Comparison of ENCODE assay signal across 30 cellular contexts in the genomic region with DNA sequence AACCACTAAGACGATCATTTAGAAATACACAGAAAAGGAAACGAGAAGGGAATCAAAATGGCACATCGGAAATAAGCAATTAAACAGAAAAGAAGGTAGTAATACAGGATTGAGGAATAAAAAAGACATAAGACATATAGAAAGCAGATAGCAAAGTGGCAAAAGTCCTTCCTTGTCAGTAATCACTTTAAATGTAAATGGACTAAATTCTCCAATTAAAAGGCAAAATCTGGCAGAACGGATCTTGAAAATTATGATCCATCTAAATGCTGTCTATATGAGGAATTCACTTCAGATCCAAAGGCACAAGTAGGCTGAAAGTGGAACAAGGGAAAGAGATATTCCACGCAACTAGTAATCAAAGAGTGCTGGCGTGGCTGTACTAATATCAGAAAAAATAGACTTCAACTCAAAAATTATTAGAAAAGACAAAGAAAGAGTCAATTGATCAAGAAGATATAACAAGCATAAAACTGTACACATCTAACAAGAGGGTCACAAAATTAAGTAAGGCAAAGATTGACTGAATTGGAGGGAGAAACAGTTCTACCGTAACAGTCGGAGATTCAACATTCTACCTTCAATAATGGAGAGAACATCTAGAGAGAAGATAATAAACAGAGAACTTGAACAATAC.
"Had no signal": no experiment of that assay in that cellular context is flagged by ENCODE, and none has a peak within 500 bp of the region (broad histone marks: within the 10 kb centered on the region; RNA-seq: fewer than 3 reads in every experiment).

No MANE protein-coding gene starts in this region.

- H3K36me3 ChIP-seq: cardiac muscle cell, colonic mucosa had no signal

- H3K9me3 ChIP-seq: colonic mucosa had no signal

- H3K27me3 Mint-ChIP-seq: activated B cell treated with CpG ODN at 0.5 μM for 24 hours; activated CD4-positive, alpha-beta memory T cell treated with anti-CD3 and anti-CD28 coated beads, Interleukin-2, amount 10 ng/mL, durations not matched to agents 7 days and 5 days; activated CD4-positive, alpha-beta T cell treated with anti-CD3 and anti-CD28 coated beads, Interleukin-2, amount 10 ng/mL, durations not matched to agents 7 days and 5 days; activated CD8-positive, alpha-beta memory T cell treated with anti-CD3 and anti-CD28 coated beads, Interleukin-2, amount 10 ng/mL, durations not matched to agents 7 days and 5 days; activated naive CD8-positive, alpha-beta T cell treated with anti-CD3 and anti-CD28 coated beads for 36 hours; activated T-cell treated with anti-CD3 and anti-CD28 coated beads, Interleukin-2, amount 50 U/mL, for 24 hours; brain; central memory CD8-positive, alpha-beta T cell; T-cell had no signal

- H3K4me3 Mint-ChIP-seq: activated B cell treated with CpG ODN at 0.5 μM for 24 hours; activated CD4-positive, alpha-beta memory T cell treated with anti-CD3 and anti-CD28 coated beads, Interleukin-2, amount 10 ng/mL, durations not matched to agents 7 days and 5 days; activated CD4-positive, alpha-beta T cell treated with anti-CD3 and anti-CD28 coated beads, Interleukin-2, amount 10 ng/mL, durations not matched to agents 7 days and 5 days; activated CD8-positive, alpha-beta memory T cell treated with anti-CD3 and anti-CD28 coated beads, Interleukin-2, amount 10 ng/mL, durations not matched to agents 7 days and 5 days; activated CD8-positive, alpha-beta T cell treated with anti-CD3 and anti-CD28 coated beads, Interleukin-2, amount 10 ng/mL, durations not matched to agents 7 days and 5 days; activated naive CD8-positive, alpha-beta T cell treated with anti-CD3 and anti-CD28 coated beads for 36 hours; activated T-cell treated with anti-CD3 and anti-CD28 coated beads, Interleukin-2, amount 50 U/mL, for 24 hours; central memory CD8-positive, alpha-beta T cell; T-cell; T-helper 2 cell treated with Interferon-gamma antibody and Interleukin-4, amounts not matched to agents 5 μg/mL and 100 μg/mL, for 36 hours had no signal

- H3K4me3 ChIP-seq: ascending aorta, cardiac muscle cell, colonic mucosa had no signal

- H3K4me1 Mint-ChIP-seq: central memory CD8-positive, alpha-beta T cell had no signal

- H3K4me1 ChIP-seq: ascending aorta, colonic mucosa had no signal

- H3K27me3 ChIP-seq: ascending aorta, cardiac muscle cell, colonic mucosa had no signal

- DNase-seq: activated B cell treated with CpG ODN at 0.5 μM for 24 hours; activated CD4-positive, alpha-beta memory T cell treated with anti-CD3 and anti-CD28 coated beads, Interleukin-2, amount 10 ng/mL, durations not matched to agents 7 days and 5 days; activated CD4-positive, alpha-beta T cell treated with anti-CD3 and anti-CD28 coated beads for 4 hours; activated CD4-positive, alpha-beta T cell treated with anti-CD3 and anti-CD28 coated beads, Interleukin-2, amount 10 ng/mL, durations not matched to agents 7 days and 5 days; activated CD4-positive, alpha-beta T cell treated with anti-CD3 and anti-CD28 coated beads, Interleukin-2, amount 50 U/mL, for 48 hours; activated CD4-positive, CD25-positive, alpha-beta regulatory T cell treated with anti-CD3 and anti-CD28 coated beads, Interleukin-2, amount 50 U/mL, for 72 hours; activated CD8-positive, alpha-beta memory T cell treated with anti-CD3 and anti-CD28 coated beads, Interleukin-2, amount 10 ng/mL, durations not matched to agents 7 days and 5 days; activated CD8-positive, alpha-beta T cell treated with anti-CD3 and anti-CD28 coated beads, Interleukin-2, amount 10 ng/mL, durations not matched to agents 7 days and 5 days; activated effector memory CD4-positive, alpha-beta T cell treated with Interleukin-2 at 50 U/mL for 16 hours; activated gamma-delta T cell; activated naive CD4-positive, alpha-beta T cell treated with anti-CD3 and anti-CD28 coated beads, Interleukin-2, amount 50 U/mL, for 16 hours; activated naive CD4-positive, alpha-beta T cell treated with Interleukin-2 at 50 U/mL for 16 hours; activated naive CD8-positive, alpha-beta T cell treated with anti-CD3 and anti-CD28 coated beads for 36 hours; activated T-cell treated with anti-CD3 and anti-CD28 coated beads, Interleukin-2, amount 50 U/mL, for 48 hours; amygdala; anterior cingulate cortex; caudate nucleus; cerebellar nuclear complex; colonic mucosa; T-cell; T-helper 2 cell; T-helper 9 cell had no signal

- H3K27ac Mint-ChIP-seq: activated B cell treated with CpG ODN at 0.5 μM for 24 hours; activated CD4-positive, alpha-beta memory T cell treated with anti-CD3 and anti-CD28 coated beads, Interleukin-2, amount 10 ng/mL, durations not matched to agents 7 days and 5 days; activated CD4-positive, alpha-beta T cell treated with anti-CD3 and anti-CD28 coated beads, Interleukin-2, amount 10 ng/mL, durations not matched to agents 7 days and 5 days; activated CD8-positive, alpha-beta memory T cell treated with anti-CD3 and anti-CD28 coated beads, Interleukin-2, amount 10 ng/mL, durations not matched to agents 7 days and 5 days; activated CD8-positive, alpha-beta T cell treated with anti-CD3 and anti-CD28 coated beads, Interleukin-2, amount 10 ng/mL, durations not matched to agents 7 days and 5 days; activated naive CD4-positive, alpha-beta T cell treated with anti-CD3 and anti-CD28 coated beads, Interleukin-2, amount 50 U/mL, for 72 hours; activated naive CD8-positive, alpha-beta T cell treated with anti-CD3 and anti-CD28 coated beads for 36 hours; activated T-cell treated with anti-CD3 and anti-CD28 coated beads, Interleukin-2, amount 50 U/mL, for 24 hours; activated T-helper 2 cell treated with anti-CD3 and anti-CD28 coated beads, Interferon-gamma antibody, Interleukin-2, Interleukin-4, amounts not matched to agents 10 μg/mL and 5 μg/mL and 100 μg/mL, durations not matched to agents 14 hours and 24 hours and 36 hours; brain; T-cell; T-helper 2 cell treated with Interferon-gamma antibody and Interleukin-4, amounts not matched to agents 5 μg/mL and 100 μg/mL, for 36 hours had no signal
